ENCODE assay signal across 27 cellular contexts in the genomic region with DNA sequence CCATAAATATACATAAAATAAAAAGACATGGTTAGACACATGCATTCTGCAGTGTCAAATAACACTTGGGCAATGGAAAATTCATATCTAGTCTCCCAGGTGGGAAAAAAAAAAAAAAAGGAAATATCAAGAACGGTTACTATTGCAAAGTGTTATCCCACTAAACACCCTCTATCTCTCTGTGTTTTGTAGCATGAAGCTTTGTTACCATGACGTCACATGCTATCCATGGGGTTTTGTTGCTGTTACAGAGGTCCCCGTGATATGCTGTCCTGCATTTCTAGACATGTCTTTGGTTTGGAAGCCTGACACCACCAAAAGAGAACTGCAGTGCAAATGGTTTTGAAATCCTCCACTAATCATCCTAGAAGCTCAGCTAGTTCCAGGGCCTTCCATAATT.
"Had no signal": no experiment of that assay in that cellular context is flagged by ENCODE, and none has a peak within 500 bp of the region (broad histone marks: within the 10 kb centered on the region; RNA-seq: fewer than 3 reads in every experiment).

No MANE protein-coding gene starts in this region.

- H3K27ac ChIP-seq: coronary artery, dorsolateral prefrontal cortex, epithelial cell of prostate, esophagus squamous epithelium, gastrocnemius medialis, left lung, lower lobe of right lung had no signal

- DNase-seq: dermis blood vessel endothelial cell; dorsolateral prefrontal cortex; effector CD4-positive, alpha-beta T cell; effector memory CD4-positive, alpha-beta T cell; erythroblast; esophagus squamous epithelium; foreskin fibroblast; foreskin melanocyte; gastrocnemius medialis; glutamatergic neuron; head of caudate nucleus; heart right ventricle; hippocampal formation; left cardiac atrium; left lung; left ventricle myocardium superior; lower lobe of right lung; mesenchymal stem cell; mucosa of descending colon had no signal

- H3K36me3 Mint-ChIP-seq: mesothelial cell of epicardium had no signal

- H3K27me3 ChIP-seq: dorsolateral prefrontal cortex, esophagus squamous epithelium, gastrocnemius medialis, heart right ventricle, left lung had no signal

- FAIRE-seq: colon, endometrium, islet of Langerhans, keratinocyte had no signal

- H3K4me3 ChIP-seq: coronary artery, dorsolateral prefrontal cortex, esophagus squamous epithelium, gastrocnemius medialis, heart right ventricle, left lung, lower lobe of right lung, mucosa of descending colon had no signal

- H3K36me3 ChIP-seq: esophagus squamous epithelium, gastrocnemius medialis, heart right ventricle, left lung, lower lobe of right lung had no signal

- H3K27ac Mint-ChIP-seq: mesothelial cell of epicardium had no signal

- H3K4me1 ChIP-seq: gastrocnemius medialis, left lung had no signal

- ATAC-seq: esophagus mucosa, gastrocnemius medialis, left cardiac atrium, left lung, left ventricle myocardium superior, lower lobe of right lung, mucosa of descending colon had no signal

- H3K9me3 ChIP-seq: esophagus squamous epithelium, gastrocnemius medialis, left lung, lower lobe of right lung, mucosa of descending colon had no signal

- H3K4me3 Mint-ChIP-seq: mesothelial cell of epicardium had no signal
